Comparison of ENCODE assay signal across 8 cellular contexts in genomic region chr17:4947411-4948165, GRCh38. TPM values are rescaled to one million over a fixed set of nuclear protein-coding genes. Genes with fewer than 3 reads are reported as not detected.
DNase-seq lines count a peak whose midpoint lies in the region; ATAC-seq, FAIRE-seq and TF ChIP-seq lines count a peak whose summit lies in the region.

No MANE protein-coding gene starts in this region.

- TF ChIP-seq POLR2A in H1 (IDR thresholded peaks at IDR 0.05; ENCODE audit: control extremely low read depth in 1 of 2, low read depth in 2 of 2, low read length in 2 of 2), result peak; percentile 61 to 66; a peak in 2 of 3 replicates

- CTCF ChIA-PET in AG04449 (lab: Yijun Ruan, JAX) (interaction anchor here (1.2 to 1.6 kb wide), 2 partner anchors 38 to 40 kb away, joined by 4 to 6 read pairs; partner anchors contain the start of gene CAMTA2), H1 (lab: Charles Lee; ENCODE audit: partially characterized antibody) (interaction anchor here (0.7 to 1.0 kb wide), 4 partner anchors 12 to 38 kb away, joined by 3 read pairs; no protein-coding TSS in a partner anchor)
- CTCF ChIA-PET in activated CD8-positive, alpha-beta memory T cell treated with anti-CD3 and anti-CD28 coated beads, Interleukin-2, amount 10 ng/mL, durations not matched to agents 7 days and 5 days (lab: Charles Lee), result interaction anchor here (1.3 to 4.4 kb wide), 4 partner anchors 20 to 72 kb away, joined by 3 to 34 read pairs (median 4); partner anchors contain the start of gene SPAG7

- peak; percentile 78 for FAIRE-seq in GM19239 (lab: Jason Lieb, UNC)
- no peak for FAIRE-seq in H1 (lab: Jason Lieb, UNC)

- H4K20me1 ChIP-seq in H1 (replicated peaks in 1 of 2; ENCODE audit: control insufficient read depth in 1 of 2, insufficient read depth in 2 of 2, low read length in 2 of 2), result peaks cover 16 to 20% of the 10 kb centered on the region in 2 experiments

- peak overlapping the region; percentile 96 for H3K4ac ChIP-seq in H1 (replicated peaks; ENCODE audit: insufficient read length, low read depth, low read length)

- no peak for TF ChIP-seq RAD21 in H1 (IDR thresholded peaks at IDR 0.05 in 1 of 2, conservative IDR thresholded peaks at IDR 0.05 in 1 of 2; ENCODE audit: low read depth in 2 of 2, low read length in 2 of 2)

- H3K36me3 ChIP-seq in H1 (ENCODE audit: control insufficient read depth in 2 of 4, insufficient read depth in 4 of 4, low read length in 3 of 4), result peaks cover 6 to 38% (median 25%) of the 10 kb centered on the region in 4 experiments

- peaks cover 45% of the 10 kb centered on the region for H3K36me3 Mint-ChIP-seq in activated CD8-positive, alpha-beta memory T cell treated with anti-CD3 and anti-CD28 coated beads, Interleukin-2, amount 10 ng/mL, durations not matched to agents 7 days and 5 days
- H3K36me3 Mint-ChIP-seq in stimulated activated naive CD8-positive, alpha-beta T cell treated with anti-CD3 and anti-CD28 coated beads, Interleukin-15, Interleukin-2, amounts not matched to agents 100 ng/mL and 50 ng/mL, for 24 hours (ENCODE audit: low read depth), result peaks cover 48% of the 10 kb centered on the region

- H3K27me3 ChIP-seq in H1 (replicated peaks in 1 of 4; ENCODE audit: control insufficient read depth in 3 of 4, extremely low read depth in 1 of 4, insufficient read depth in 3 of 4, low read length in 3 of 4), result no peaks in the 10 kb centered on the region
- H3K27me3 ChIP-seq in mononuclear cell (ENCODE audit: insufficient read depth, low read length), result no peaks in the 10 kb centered on the region

- H3K27me3 Mint-ChIP-seq in activated CD8-positive, alpha-beta memory T cell treated with anti-CD3 and anti-CD28 coated beads, Interleukin-2, amount 10 ng/mL, durations not matched to agents 7 days and 5 days, result no peaks in the 10 kb centered on the region
- no peaks in the 10 kb centered on the region for H3K27me3 Mint-ChIP-seq in stimulated activated naive CD8-positive, alpha-beta T cell treated with anti-CD3 and anti-CD28 coated beads, Interleukin-15, Interleukin-2, amounts not matched to agents 100 ng/mL and 50 ng/mL, for 24 hours

- H2BK20ac ChIP-seq in H1 (ENCODE audit: low read length), result no peak overlapping the region

- DNase-seq in AG04449 (ENCODE audit: low read depth, low spot score), result no peak
- DNase-seq in GM19239 (ENCODE audit: insufficient read length, low spot score), result no peak
- peak; percentile 66 for DNase-seq in NCI-H748 (lab: John Stamatoyannopoulos, UW; ENCODE audit: unreplicated experiment)
- peak; percentile 87 for DNase-seq in activated CD8-positive, alpha-beta memory T cell treated with anti-CD3 and anti-CD28 coated beads, Interleukin-2, amount 10 ng/mL, durations not matched to agents 7 days and 5 days
- DNase-seq in H1 (ENCODE audit: low read depth in 1 of 2, low spot score in 2 of 2), result peak in 1 of 2 experiments; percentile 74

- no peak overlapping the region for H3K23ac ChIP-seq in H1 (ENCODE audit: insufficient read length)

- H2BK12ac ChIP-seq in H1 (ENCODE audit: low read depth, low read length), result no peak overlapping the region

- H3K14ac ChIP-seq in H1 (ENCODE audit: insufficient read length), result no peak overlapping the region

- peaks cover 4 to 17% (median 10%) of the 10 kb centered on the region in 4 experiments for H3K4me1 ChIP-seq in H1 (replicated peaks in 1 of 4; ENCODE audit: control insufficient read depth in 3 of 4, insufficient read depth in 4 of 4, low read length in 3 of 4)
- H3K4me1 ChIP-seq in mononuclear cell (ENCODE audit: insufficient read depth, low read length), result peaks cover 63% of the 10 kb centered on the region

- POLR2A ChIA-PET in AG04449 (lab: Yijun Ruan, JAX), result interaction anchor here (0.6 to 6.9 kb wide), 6 partner anchors 7 to 135 kb away, joined by 3 to 119 read pairs (median 6); partner anchors contain the start of genes CAMTA2, INCA1, KIF1C and RNF167
- POLR2A ChIA-PET in H1 (lab: Charles Lee; ENCODE audit: partially characterized antibody), result interaction anchor here (0.6 to 32.4 kb wide), 19 partner anchors 0 to 218 kb away, joined by 3 to 987 read pairs (median 8); partner anchors contain the start of genes C17orf107, CAMTA2, ENO3 and GP1BA

- TF ChIP-seq EP300 in H1 (IDR thresholded peaks at IDR 0.05; ENCODE audit: borderline replicate concordance in 1 of 2, low read depth in 2 of 2, low read length in 2 of 2), result no peak

- peak overlapping the region; percentile 87 to 95 for H3K4me2 ChIP-seq in H1 (ENCODE audit: insufficient read depth in 1 of 2, low read depth in 2 of 2, low read length in 2 of 2)

- H3K27ac ChIP-seq in H1 (ENCODE audit: low read depth, low read length), result peak overlapping the region; percentile 93

- H3K4me3 ChIP-seq in AG04449 (ENCODE audit: low read depth, low read length) (peak overlapping the region; percentile 99), H1 (ENCODE audit: extremely low read depth in 1 of 4, insufficient read depth in 2 of 4, low read depth in 3 of 4, low read length in 4 of 4) (peak overlapping the region; percentile 87 to 99 (median 96)), mononuclear cell (ENCODE audit: low read length) (peak overlapping the region; percentile 99)

- peak overlapping the region; percentile 97 for H4K5ac ChIP-seq in H1 (ENCODE audit: insufficient read length, low read depth, low read length)

- H3K18ac ChIP-seq in H1 (ENCODE audit: extremely low read depth, low read length), result peak overlapping the region; percentile 99

- ATAC-seq in activated CD8-positive, alpha-beta memory T cell treated with anti-CD3 and anti-CD28 coated beads, Interleukin-2, amount 10 ng/mL, durations not matched to agents 7 days and 5 days, result peak; percentile 14
- ATAC-seq in HG03442 (IDR thresholded peaks at IDR 0.05; ENCODE audit: unreplicated experiment), result no peak

- H2BK5ac ChIP-seq in H1 (ENCODE audit: low read depth, low read length), result peak overlapping the region; percentile 98

- peak overlapping the region; percentile 98 for H3K4me3 Mint-ChIP-seq in activated CD8-positive, alpha-beta memory T cell treated with anti-CD3 and anti-CD28 coated beads, Interleukin-2, amount 10 ng/mL, durations not matched to agents 7 days and 5 days
- peak overlapping the region; percentile 93 for H3K4me3 Mint-ChIP-seq in stimulated activated naive CD8-positive, alpha-beta T cell treated with anti-CD3 and anti-CD28 coated beads, Interleukin-15, Interleukin-2, amounts not matched to agents 100 ng/mL and 50 ng/mL, for 24 hours

- peaks cover 50% of the 10 kb centered on the region for H3K4me1 Mint-ChIP-seq in activated CD8-positive, alpha-beta memory T cell treated with anti-CD3 and anti-CD28 coated beads, Interleukin-2, amount 10 ng/mL, durations not matched to agents 7 days and 5 days
- peaks cover 60% of the 10 kb centered on the region for H3K4me1 Mint-ChIP-seq in stimulated activated naive CD8-positive, alpha-beta T cell treated with anti-CD3 and anti-CD28 coated beads, Interleukin-15, Interleukin-2, amounts not matched to agents 100 ng/mL and 50 ng/mL, for 24 hours (ENCODE audit: low read depth)

- H4K91ac ChIP-seq in H1 (replicated peaks; ENCODE audit: insufficient read length, low read length), result peak overlapping the region; percentile 99

- 0 out of 2 replicates have a peak, but pooled peaks cover 2% of the 10 kb centered on the region for H3K79me1 ChIP-seq in H1 (ENCODE audit: low read depth, low read length)

- H3K23me2 ChIP-seq in H1 (ENCODE audit: low read depth, low read length), result peaks cover 18% of the 10 kb centered on the region

- H4K8ac ChIP-seq in H1 (ENCODE audit: extremely low read depth, insufficient read depth, low read length), result peak overlapping the region; percentile 96

- 1% methylated on average over 38 of the region's 56 CpGs; no CpG with 5 or more reads in 1 of the 2 experiments for WGBS in H1 (ENCODE audit: extremely low coverage in 1 of 2, insufficient coverage in 1 of 2, insufficient read length in 1 of 2, insufficient replicate concordance in 2 of 2, low coverage in 1 of 2, low lambda C conversion rate in 2 of 2, missing lambda C conversion rate in 1 of 2), 2 experiments

- no peak overlapping the region for H2BK120ac ChIP-seq in H1 (replicated peaks; ENCODE audit: low read depth, low read length)

- no peaks in the 10 kb centered on the region for H3K9me3 Mint-ChIP-seq in activated CD8-positive, alpha-beta memory T cell treated with anti-CD3 and anti-CD28 coated beads, Interleukin-2, amount 10 ng/mL, durations not matched to agents 7 days and 5 days (ENCODE audit: low read depth)
- H3K9me3 Mint-ChIP-seq in stimulated activated naive CD8-positive, alpha-beta T cell treated with anti-CD3 and anti-CD28 coated beads, Interleukin-15, Interleukin-2, amounts not matched to agents 100 ng/mL and 50 ng/mL, for 24 hours, result no peaks in the 10 kb centered on the region

- peak overlapping the region; percentile 78 to 99 (median 94) for H3K9ac ChIP-seq in H1 (replicated peaks in 1 of 4; ENCODE audit: extremely low read depth in 1 of 4, low read depth in 3 of 4, low read length in 3 of 4)

- peaks cover 8 to 43% of the 10 kb centered on the region in 2 experiments for H3K79me2 ChIP-seq in H1 (ENCODE audit: control insufficient read depth in 1 of 2, insufficient read depth in 2 of 2, low read length in 2 of 2)

- H2AFZ ChIP-seq in H1 (ENCODE audit: low read length), result no peak overlapping the region

- no peak for TF ChIP-seq CTCF in AG04449 (IDR thresholded peaks at IDR 0.05; ENCODE audit: insufficient read depth, low read length, missing control alignments)
- no peak for TF ChIP-seq CTCF in H1 (IDR thresholded peaks at IDR 0.05; ENCODE audit: control extremely low read depth in 1 of 3, insufficient read depth in 1 of 3, low read depth in 1 of 3, low read length in 3 of 3)

- H2AK5ac ChIP-seq in H1 (ENCODE audit: low read depth, low read length), result peak overlapping the region; percentile 53; the same call in 1 of the 2 replicates

- no peak overlapping the region; the same call in 1 of the 2 replicates for H2BK15ac ChIP-seq in H1 (ENCODE audit: low read length)

- no peaks in the 10 kb centered on the region for H3K9me3 ChIP-seq in H1 (ENCODE audit: insufficient read depth in 2 of 2, low read depth in 1 of 2, low read length in 1 of 2)
- no peaks in the 10 kb centered on the region for H3K9me3 ChIP-seq in mononuclear cell (ENCODE audit: low read depth, low read length)

- peak overlapping the region; percentile 98 for H3K56ac ChIP-seq in H1 (replicated peaks; ENCODE audit: insufficient read length, low read depth, low read length)

- H3K27ac Mint-ChIP-seq in activated CD8-positive, alpha-beta memory T cell treated with anti-CD3 and anti-CD28 coated beads, Interleukin-2, amount 10 ng/mL, durations not matched to agents 7 days and 5 days, result peak overlapping the region; percentile 100
- H3K27ac Mint-ChIP-seq in stimulated activated naive CD8-positive, alpha-beta T cell treated with anti-CD3 and anti-CD28 coated beads, Interleukin-15, Interleukin-2, amounts not matched to agents 100 ng/mL and 50 ng/mL, for 24 hours, result peak overlapping the region; percentile 96

RNA-seq across cellular contexts. Expression of gene PFN1, which starts 0.7 kb away (rescaled TPM):
- 1,000 to 10,000 TPM; 2,029 to 2,329 TPM for total RNA-seq in activated CD8-positive, alpha-beta memory T cell treated with anti-CD3 and anti-CD28 coated beads, Interleukin-2, amount 10 ng/mL, durations not matched to agents 7 days and 5 days
- 1,355 and 1,387 TPM in 2 replicates for total RNA-seq in H1 (2021; fragmentation: NEBNext Ultra II Directional; extraction: Animal tissue kit (Norgen Biotek cat#: 25700))
- 1,949 and 2,147 TPM in 2 replicates for polyA plus RNA-seq in H1 (2011; rRNA removed)
- 1,309 TPM for polyA plus RNA-seq in H1 (2011; cell fraction: cytosol; rRNA removed)
- polyA plus RNA-seq in H1 (2011; cell fraction: nucleus; rRNA removed), result 1,023 TPM
- polyA plus RNA-seq in H1 (2012, experiment 1 of 2), result 1,911 to 2,058 TPM (median 2,001 TPM) in 4 replicates
- polyA plus RNA-seq in H1 (2012, experiment 2 of 2), result 2,250 TPM
- polyA plus RNA-seq in H1 (2013, experiment 1 of 2), result 1,621 TPM
- polyA plus RNA-seq in H1 (2013, experiment 2 of 2), result 1,713 TPM
- polyA minus RNA-seq in H1 (2011; rRNA and poly(A)+ RNA removed), result 375 and 437 TPM in 2 replicates
- polyA minus RNA-seq in H1 (2011; cell fraction: cytosol; rRNA and poly(A)+ RNA removed), result 1,836 TPM
- polyA minus RNA-seq in H1 (2011; cell fraction: nucleus; rRNA and poly(A)+ RNA removed), result 497 TPM
- total RNA-seq in mononuclear cell, result 414 TPM

RNA-seq across cellular contexts. Expression of gene ENO3, which starts 3.3 kb away (rescaled TPM):
- total RNA-seq in activated CD8-positive, alpha-beta memory T cell treated with anti-CD3 and anti-CD28 coated beads, Interleukin-2, amount 10 ng/mL, durations not matched to agents 7 days and 5 days, result 10 to 100 TPM; 27.7 to 30.8 TPM
- 24.1 and 25.7 TPM in 2 replicates for total RNA-seq in H1 (2021; fragmentation: NEBNext Ultra II Directional; extraction: Animal tissue kit (Norgen Biotek cat#: 25700))
- 25.0 and 36.4 TPM in 2 replicates for polyA plus RNA-seq in H1 (2011; rRNA removed)
- polyA plus RNA-seq in H1 (2011; cell fraction: cytosol; rRNA removed), result 40.3 TPM
- polyA plus RNA-seq in H1 (2011; cell fraction: nucleus; rRNA removed), result 152 TPM
- 25.0 to 36.7 TPM (median 34.0 TPM) in 4 replicates for polyA plus RNA-seq in H1 (2012, experiment 1 of 2)
- polyA plus RNA-seq in H1 (2012, experiment 2 of 2), result 31.1 TPM
- polyA plus RNA-seq in H1 (2013, experiment 1 of 2), result 19.9 TPM
- polyA plus RNA-seq in H1 (2013, experiment 2 of 2), result 16.5 TPM
- polyA minus RNA-seq in H1 (2011; rRNA and poly(A)+ RNA removed), result 14.4 and 17.4 TPM in 2 replicates
- 12.0 TPM for polyA minus RNA-seq in H1 (2011; cell fraction: cytosol; rRNA and poly(A)+ RNA removed)
- 20.1 TPM for polyA minus RNA-seq in H1 (2011; cell fraction: nucleus; rRNA and poly(A)+ RNA removed)
- 3.9 TPM for total RNA-seq in mononuclear cell

RNA-seq across cellular contexts. Expression of gene RNF167, which starts 7.5 kb away (rescaled TPM):
- total RNA-seq in activated CD8-positive, alpha-beta memory T cell treated with anti-CD3 and anti-CD28 coated beads, Interleukin-2, amount 10 ng/mL, durations not matched to agents 7 days and 5 days, result 100 to 1,000 TPM; 226 to 273 TPM
- 140 and 147 TPM in 2 replicates for total RNA-seq in H1 (2021; fragmentation: NEBNext Ultra II Directional; extraction: Animal tissue kit (Norgen Biotek cat#: 25700))
- 281 and 284 TPM in 2 replicates for polyA plus RNA-seq in H1 (2011; rRNA removed)
- 157 TPM for polyA plus RNA-seq in H1 (2011; cell fraction: cytosol; rRNA removed)
- 259 TPM for polyA plus RNA-seq in H1 (2011; cell fraction: nucleus; rRNA removed)
- polyA plus RNA-seq in H1 (2012, experiment 1 of 2), result 183 to 210 TPM (median 196 TPM) in 4 replicates
- 259 TPM for polyA plus RNA-seq in H1 (2012, experiment 2 of 2)
- polyA plus RNA-seq in H1 (2013, experiment 1 of 2), result 230 TPM
- polyA plus RNA-seq in H1 (2013, experiment 2 of 2), result 261 TPM
- polyA minus RNA-seq in H1 (2011; rRNA and poly(A)+ RNA removed), result 107 and 125 TPM in 2 replicates
- 101 TPM for polyA minus RNA-seq in H1 (2011; cell fraction: cytosol; rRNA and poly(A)+ RNA removed)
- polyA minus RNA-seq in H1 (2011; cell fraction: nucleus; rRNA and poly(A)+ RNA removed), result 69.3 TPM
- 19.3 TPM for total RNA-seq in mononuclear cell

RNA-seq across cellular contexts. Expression of gene SLC25A11, which starts 7.7 kb away (rescaled TPM):
- 10 to 100 TPM; 82.3 to 84.6 TPM for total RNA-seq in activated CD8-positive, alpha-beta memory T cell treated with anti-CD3 and anti-CD28 coated beads, Interleukin-2, amount 10 ng/mL, durations not matched to agents 7 days and 5 days
- total RNA-seq in H1 (2021; fragmentation: NEBNext Ultra II Directional; extraction: Animal tissue kit (Norgen Biotek cat#: 25700)), result 55.9 and 65.2 TPM in 2 replicates
- polyA plus RNA-seq in H1 (2011; rRNA removed), result 97.0 and 136 TPM in 2 replicates
- 79.9 TPM for polyA plus RNA-seq in H1 (2011; cell fraction: cytosol; rRNA removed)
- polyA plus RNA-seq in H1 (2011; cell fraction: nucleus; rRNA removed), result 129 TPM
- polyA plus RNA-seq in H1 (2012, experiment 1 of 2), result 33.7 to 73.1 TPM (median 65.0 TPM) in 4 replicates
- polyA plus RNA-seq in H1 (2012, experiment 2 of 2), result 73.8 TPM
- polyA plus RNA-seq in H1 (2013, experiment 1 of 2), result 45.3 TPM
- 46.5 TPM for polyA plus RNA-seq in H1 (2013, experiment 2 of 2)
- 58.4 and 65.8 TPM in 2 replicates for polyA minus RNA-seq in H1 (2011; rRNA and poly(A)+ RNA removed)
- 24.7 TPM for polyA minus RNA-seq in H1 (2011; cell fraction: cytosol; rRNA and poly(A)+ RNA removed)
- polyA minus RNA-seq in H1 (2011; cell fraction: nucleus; rRNA and poly(A)+ RNA removed), result 61.7 TPM
- total RNA-seq in mononuclear cell, result 17.1 TPM

RNA-seq across cellular contexts. Expression of gene GP1BA, which starts 15.5 kb away (rescaled TPM):
- total RNA-seq in activated CD8-positive, alpha-beta memory T cell treated with anti-CD3 and anti-CD28 coated beads, Interleukin-2, amount 10 ng/mL, durations not matched to agents 7 days and 5 days, result not detected
- total RNA-seq in H1 (2021; fragmentation: NEBNext Ultra II Directional; extraction: Animal tissue kit (Norgen Biotek cat#: 25700)), result not detected in 2 replicates
- not detected in 2 replicates for polyA plus RNA-seq in H1 (2011; rRNA removed)
- polyA plus RNA-seq in H1 (2011; cell fraction: cytosol; rRNA removed), result not detected
- polyA plus RNA-seq in H1 (2011; cell fraction: nucleus; rRNA removed), result not detected
- polyA plus RNA-seq in H1 (2012, experiment 1 of 2), result 1.6 to 3.1 TPM (median 2.6 TPM) in 4 replicates
- 1.2 TPM for polyA plus RNA-seq in H1 (2012, experiment 2 of 2)
- not detected for polyA plus RNA-seq in H1 (2013, experiment 1 of 2)
- polyA plus RNA-seq in H1 (2013, experiment 2 of 2), result not detected
- not detected in 2 replicates for polyA minus RNA-seq in H1 (2011; rRNA and poly(A)+ RNA removed)
- not detected for polyA minus RNA-seq in H1 (2011; cell fraction: cytosol; rRNA and poly(A)+ RNA removed)
- polyA minus RNA-seq in H1 (2011; cell fraction: nucleus; rRNA and poly(A)+ RNA removed), result not detected
- total RNA-seq in mononuclear cell, result 4.2 TPM

Comparison
In these comparisons a context has a peak if more than half of its experiments do, and no peak if none do; other contexts are left out.
1. DNase-seq: peak in NCI-H748 (single experiment) and activated CD8-positive, alpha-beta memory T cell treated with anti-CD3 and anti-CD28 coated beads, Interleukin-2, amount 10 ng/mL, durations not matched to agents 7 days and 5 days (single experiment); none in AG04449 (single experiment) and GM19239 (single experiment).
2. Peak in every context shown above with its lines, with median percentiles within 50 percentile points of each other: H3K4me3 ChIP-seq.